Comparison of ENCODE assay signal across 18 cellular contexts in genomic region chr1:170604065-170604464, GRCh38.
"Had no signal": no experiment of that assay in that cellular context is flagged by ENCODE, and none has a peak within 500 bp of the region (broad histone marks: within the 10 kb centered on the region; RNA-seq: fewer than 3 reads in every experiment).

No MANE protein-coding gene starts in this region.

- H3K4me2 ChIP-seq: PC-9 had no signal

- DNase-seq: activated CD4-positive, alpha-beta T cell treated with anti-CD3 and anti-CD28 coated beads for 4 hours; activated CD8-positive, alpha-beta memory T cell treated with anti-CD3 and anti-CD28 coated beads, Interleukin-2, amount 50 U/mL, for 4 hours; activated CD8-positive, alpha-beta T cell treated with anti-CD3 and anti-CD28 coated beads for 36 hours; activated effector memory CD4-positive, alpha-beta T cell treated with Interleukin-2 at 50 U/mL for 16 hours; activated naive CD4-positive, alpha-beta T cell; activated T-cell treated with anti-CD3 and anti-CD28 coated beads, Interleukin-2, amount 50 U/mL, for 24 hours; aorta; Kasumi-1; KBM-7; NCI-H1105 treated with DMSO at 0.1 percent for 48 hours; NCI-H1436 treated with DMSO at 0.1 percent for 48 hours; NCI-H187; NCI-H2081; NCI-H510A treated with DMSO at 0.1 percent for 48 hours; NCI-H69; PC-9; SIG-M5 had no signal

- ATAC-seq: activated CD4-positive, CD25-positive, alpha-beta regulatory T cell treated with anti-CD3 and anti-CD28 coated beads, Interleukin-2, amount 50 U/mL, for 24 hours; activated CD8-positive, alpha-beta T cell treated with anti-CD3 and anti-CD28 coated beads for 36 hours had no signal

- H3K4me3 ChIP-seq: PC-9 had no signal

- H2AFZ ChIP-seq: PC-9 had no signal

- H3K27ac ChIP-seq: PC-9 had no signal
